ENCODE assay signal across 8 cellular contexts in genomic region chr1:2212542-2213491, GRCh38.
DNase-seq lines count a peak whose midpoint lies in the region; ATAC-seq and TF ChIP-seq lines count a peak whose summit lies in the region.

No MANE protein-coding gene starts in this region.

- DNase-seq in ELF-1 (ENCODE audit: low read depth, low spot score) = peak; percentile 97
- peak; percentile 78 for DNase-seq in NCI-H146 (lab: John Stamatoyannopoulos, UW)
- peak; percentile 51 for DNase-seq in activated CD8-positive, alpha-beta memory T cell treated with anti-CD3 and anti-CD28 coated beads, Interleukin-2, amount 50 U/mL, for 4 hours
- DNase-seq in epithelial cell of esophagus (ENCODE audit: low read depth) = peak; percentile 74
- no peak for DNase-seq in memory B cell (ENCODE audit: low spot score in 2 of 2)

- peaks cover 58% of the 10 kb centered on the region for H3K4me1 ChIP-seq in stomach smooth muscle (ENCODE audit: control insufficient read depth, insufficient read depth, low read length)

- no peaks in the 10 kb centered on the region for H3K9me3 Mint-ChIP-seq in memory B cell

- H3K4me3 Mint-ChIP-seq in memory B cell = peak overlapping the region; percentile 49

- no peak overlapping the region for H3K27ac Mint-ChIP-seq in memory B cell

- H3K36me3 ChIP-seq in stomach smooth muscle (ENCODE audit: control insufficient read depth in 2 of 2, insufficient read depth in 2 of 2, low read length in 2 of 2) = no peaks in the 10 kb centered on the region

- peak overlapping the region; percentile 86 to 99 for H3K9ac ChIP-seq in stomach smooth muscle (ENCODE audit: low read length in 2 of 2)

- no peaks in the 10 kb centered on the region for H3K9me3 ChIP-seq in stomach smooth muscle (ENCODE audit: control insufficient read depth in 2 of 2, low read length in 2 of 2)

- H3K4me3 ChIP-seq in epithelial cell of esophagus (ENCODE audit: low read length) (no peak overlapping the region), stomach smooth muscle (ENCODE audit: low read length in 2 of 2) (peak overlapping the region; percentile 56 to 76)

- H3K27me3 ChIP-seq in stomach smooth muscle (ENCODE audit: control insufficient read depth in 1 of 2, insufficient read depth in 2 of 2, low read length in 2 of 2) = no peaks in the 10 kb centered on the region

- H3K36me3 Mint-ChIP-seq in memory B cell = no peaks in the 10 kb centered on the region

- ATAC-seq in memory B cell (ENCODE audit: low read depth) (peak; percentile 78), HG02642 (IDR thresholded peaks at IDR 0.05; ENCODE audit: poor library complexity, unreplicated experiment) (no peak), HG02884 (IDR thresholded peaks at IDR 0.05; ENCODE audit: unreplicated experiment) (no peak)

- H3K27me3 Mint-ChIP-seq in memory B cell = no peaks in the 10 kb centered on the region

- peak overlapping the region; percentile 100 for H3K27ac ChIP-seq in stomach smooth muscle (ENCODE audit: low read length)

- peak; percentile 31 for TF ChIP-seq CTCF in epithelial cell of esophagus (IDR thresholded peaks at IDR 0.05; ENCODE audit: insufficient read depth, low read depth, low read length, missing control alignments)

- H3K4me1 Mint-ChIP-seq in memory B cell = no peaks in the 10 kb centered on the region

Comparison
In these comparisons a context has a peak if more than half of its experiments do, and no peak if none do; other contexts are left out.
1. DNase-seq: peak in ELF-1 (single experiment), NCI-H146 (single experiment), activated CD8-positive, alpha-beta memory T cell treated with anti-CD3 and anti-CD28 coated beads, Interleukin-2, amount 50 U/mL, for 4 hours (single experiment) and epithelial cell of esophagus (single experiment); none in memory B cell (0 of 2).